ENCODE assay signal across 7 cellular contexts in genomic region chr16:57283956-57284205, GRCh38. TPM values are rescaled to one million over a fixed set of nuclear protein-coding genes. Genes with fewer than 3 reads are reported as not detected.
DNase-seq lines count a peak whose midpoint lies in the region; ATAC-seq and TF ChIP-seq lines count a peak whose summit lies in the region.

No MANE protein-coding gene starts in this region.

- H3K4me3 ChIP-seq in NT2/D1 (ENCODE audit: insufficient read length, low read depth), result peak overlapping the region; percentile 70
- peak overlapping the region; percentile 68 for H3K4me3 ChIP-seq in lung

- peak overlapping the region; percentile 93 for H3K27ac ChIP-seq in caudate nucleus (ENCODE audit: low read depth, low read length)
- peak overlapping the region in 1 of 2 donors; percentile 90 for H3K27ac ChIP-seq in lung (ENCODE audit: low read depth in 1 of 2, low read length in 1 of 2)
- H3K27ac ChIP-seq in substantia nigra (ENCODE audit: low read depth, low read length, poor library complexity, severe bottlenecking), result peak overlapping the region; percentile 98

- WGBS in lung, 2 donors, result 11 to 12% methylated on average over 14 of the region's 14 CpGs

- no peak for TF ChIP-seq CTCF in lung (IDR thresholded peaks at IDR 0.05; ENCODE audit: control extremely low read depth, extremely low read depth)

- peak overlapping the region; percentile 86 for H3K9ac ChIP-seq in NT2/D1 (ENCODE audit: insufficient read length, low read depth)

- H3K9me3 ChIP-seq in NT2/D1 (ENCODE audit: insufficient read depth, low read length), result no peaks in the 10 kb centered on the region
- no peaks in the 10 kb centered on the region for H3K9me3 ChIP-seq in lung (ENCODE audit: control insufficient read depth in 2 of 2, insufficient read depth in 1 of 2, low read length in 1 of 2)

- no peaks in the 10 kb centered on the region for H3K36me3 ChIP-seq in NT2/D1 (ENCODE audit: insufficient read depth, insufficient read length, low read length)
- no peaks in the 10 kb centered on the region for H3K36me3 ChIP-seq in lung (ENCODE audit: control insufficient read depth in 2 of 2, insufficient read depth in 2 of 2, low read length in 2 of 2)

- H3K4me1 ChIP-seq in NT2/D1 (ENCODE audit: insufficient read depth, insufficient read length), result peaks cover 7% of the 10 kb centered on the region
- H3K4me1 ChIP-seq in lung (ENCODE audit: control insufficient read depth in 2 of 2, insufficient read depth in 2 of 2, low read length in 2 of 2), result peaks cover 0 to 9% of the 10 kb centered on the region in 2 donors

- ATAC-seq in lung (ENCODE audit: insufficient read depth, low FRiP score) (no peak), GM18909 (IDR thresholded peaks at IDR 0.05; ENCODE audit: poor library complexity, unreplicated experiment) (no peak)

- H3K27me3 ChIP-seq in NT2/D1 (ENCODE audit: insufficient read depth, insufficient read length) (peaks cover 32% of the 10 kb centered on the region), lung (ENCODE audit: control insufficient read depth, insufficient read depth) (no peaks in the 10 kb centered on the region)

- DNase-seq in NT2/D1 (ENCODE audit: low read depth, low spot score) (no peak), caudate nucleus (lab: John Stamatoyannopoulos, UW) (no peak), lung (ENCODE audit: low spot score) (no peak), substantia nigra (lab: John Stamatoyannopoulos, UW) (no peak), NCI-H1105 (lab: John Stamatoyannopoulos, UW) (no peak), amygdala (lab: John Stamatoyannopoulos, UW) (no peak)

RNA-seq across cellular contexts. Expression of gene PLLP, which starts 0.6 kb away (rescaled TPM):
- 10 to 100 TPM; 23.8 to 63.7 TPM for total RNA-seq in lung
- polyA plus RNA-seq in lung, result 10 to 100 TPM; 59.6 to 98.7 TPM

RNA-seq across cellular contexts. Expression of gene ARL2BP, which starts 38.8 kb away (rescaled TPM):
- 10 to 100 TPM; 45.1 to 63.2 TPM for total RNA-seq in lung
- 10 to 100 TPM; 32.8 to 43.2 TPM for polyA plus RNA-seq in lung
